ENCODE assay signal across 8 cellular contexts in genomic region chr1:8182034-8182761, GRCh38.
DNase-seq lines count a peak whose midpoint lies in the region; ATAC-seq, FAIRE-seq and TF ChIP-seq lines count a peak whose summit lies in the region.

No MANE protein-coding gene starts in this region.

- RAD21 ChIA-PET in GM12878 (lab: Charles Lee; ENCODE audit: unreplicated experiment) = interaction anchor here (1.4 kb wide), 1 partner anchor 12 kb away, joined by 3 read pairs; no protein-coding TSS in a partner anchor

- SMC1A ChIA-PET in GM12878 (lab: Charles Lee; ENCODE audit: uncharacterized antibody, unreplicated experiment) = interaction anchor here (0.7 kb wide), 1 partner anchor 11 kb away, joined by 3 read pairs; no protein-coding TSS in a partner anchor

- H3K79me2 ChIP-seq in GM12878 (ENCODE audit: control insufficient read depth, insufficient read depth, low read length) = no peaks in the 10 kb centered on the region

- no peak for TF ChIP-seq EP300 in GM12878 (IDR thresholded peaks at IDR 0.05; ENCODE audit: borderline replicate concordance in 1 of 2, control insufficient read depth in 1 of 2, low read depth in 2 of 2, low read length in 2 of 2)

- DNase-seq in GM12878 (ENCODE audit: low read depth, low spot score) (peak; percentile 87), pancreas (peak in 4 of 6 donors; percentile 77 to 86 (median 84)), T-helper 9 cell (no peak), NCI-H146 (lab: John Stamatoyannopoulos, UW) (no peak)

- intact Hi-C loops in GM12878 (cut with micrococcal nuclease; ENCODE audit: unreplicated experiment) (no loop called here), pancreas (cut with DNase I) (no loop called here)

- H3K27me3 ChIP-seq in GM12878 (replicated peaks in 1 of 2; ENCODE audit: control insufficient read depth in 2 of 2, insufficient read depth in 2 of 2, low read length in 1 of 2) (no peaks in the 10 kb centered on the region), pancreas (no peaks in the 10 kb centered on the region)

- ATAC-seq in GM18498 (IDR thresholded peaks at IDR 0.05; ENCODE audit: unreplicated experiment) = peak; percentile 79
- peak; percentile 82 for ATAC-seq in HG03432 (IDR thresholded peaks at IDR 0.05; ENCODE audit: unreplicated experiment)
- peak; percentile 87 for ATAC-seq in GM12878
- ATAC-seq in pancreas = peak; percentile 96 to 99 (median 96)
- no peak for ATAC-seq in GM19467 (IDR thresholded peaks at IDR 0.05; ENCODE audit: unreplicated experiment)
- no peak for ATAC-seq in GM21619 (IDR thresholded peaks at IDR 0.05; ENCODE audit: unreplicated experiment)

- CTCF ChIA-PET in GM12878 (lab: Yijun Ruan, JAX) = no interaction called here

- WGBS in GM12878 (ENCODE audit: insufficient coverage, insufficient replicate concordance, low lambda C conversion rate, missing lambda C conversion rate) = 23% methylated on average over 12 of the region's 12 CpGs
- whole genome bisulfite sequencing in pancreas, 2 donors = 19 to 21% methylated on average over 12 of the region's 12 CpGs

- no peaks in the 10 kb centered on the region for H3K36me3 ChIP-seq in GM12878 (ENCODE audit: control insufficient read depth in 2 of 2, insufficient read depth in 2 of 2, low read length in 1 of 2)
- no peaks in the 10 kb centered on the region for H3K36me3 ChIP-seq in pancreas

- peak overlapping the region; percentile 60 for H3K9ac ChIP-seq in GM12878 (ENCODE audit: control insufficient read depth, insufficient read depth, low read length)

- no peak for TF ChIP-seq CTCF in GM12878 (IDR thresholded peaks at IDR 0.05 in 2 of 3, conservative IDR thresholded peaks at IDR 0.05 in 1 of 3; ENCODE audit: control insufficient read depth in 2 of 3, extremely low read depth in 1 of 3, insufficient read depth in 1 of 3, low read depth in 3 of 3, low read length in 3 of 3)
- no peak for TF ChIP-seq CTCF in pancreas (IDR thresholded peaks at IDR 0.05)

- H3K4me1 ChIP-seq in GM12878 (ENCODE audit: control insufficient read depth, insufficient read depth, low read length) (peaks cover 15% of the 10 kb centered on the region), pancreas (peaks cover 13 to 25% (median 24%) of the 10 kb centered on the region in 3 donors)

- POLR2A ChIA-PET in GM12878 (lab: Charles Lee) = interaction anchor here (0.6 kb wide), 1 partner anchor 15 kb away, joined by 3 read pairs; no protein-coding TSS in a partner anchor

- no peaks in the 10 kb centered on the region for H4K20me1 ChIP-seq in GM12878 (ENCODE audit: control insufficient read depth, insufficient read depth)

- FAIRE-seq in GM12878 (lab: Jason Lieb, UNC) (peak; percentile 90), pancreas (lab: Jason Lieb, UNC) (no peak)

- no peak for TF ChIP-seq RAD21 in GM12878 (IDR thresholded peaks at IDR 0.05; ENCODE audit: insufficient read depth, low read depth, low read length)

- H3K9me3 ChIP-seq in GM12878 (replicated peaks; ENCODE audit: control insufficient read depth, insufficient read depth, low read length) (peaks cover 5% of the 10 kb centered on the region; the same call in 2 of the 3 replicates), pancreas (no peaks in the 10 kb centered on the region)

- H3K4me3 ChIP-seq in GM12878 (no peak overlapping the region), pancreas (peak overlapping the region in 1 of 4 donors; percentile 8)

- H3K27ac ChIP-seq in GM12878 (ENCODE audit: control insufficient read depth, insufficient read depth) (peak overlapping the region; percentile 91), pancreas (peak overlapping the region; percentile 75 to 87 (median 82))

- no peak for TF ChIP-seq POLR2A in GM12878 (IDR thresholded peaks at IDR 0.05; ENCODE audit: low read depth, low read length)

- BruUV-seq in GM12878 (replicated peaks; lab: Mats Ljungman, UMichigan) = no TSS peak

- in situ Hi-C loops in GM12878 (cut with MboI) = no loop called here

- peak overlapping the region; percentile 24; the same call in 1 of the 2 replicates for H2AFZ ChIP-seq in GM12878 (ENCODE audit: control insufficient read depth, low read depth, low read length)

- H3K4me2 ChIP-seq in GM12878 (ENCODE audit: control insufficient read depth, insufficient read depth) = peak overlapping the region; percentile 54

TF ChIP-seq in GM12878, 131 proteins besides CTCF, POLR2A, EP300 and RAD21 (continues in another document):
- no peak for TF ChIP-seq NR2C1 (IDR thresholded peaks at IDR 0.05)
- no peak for TF ChIP-seq SUPT20H (IDR thresholded peaks at IDR 0.05; ENCODE audit: borderline replicate concordance, control insufficient read depth, low read depth, low read length)
- no peak for TF ChIP-seq FOS (IDR thresholded peaks at IDR 0.05; ENCODE audit: borderline replicate concordance, extremely low read depth, insufficient read length)
- TF ChIP-seq KDM1A (IDR thresholded peaks at IDR 0.05; ENCODE audit: borderline replicate concordance) = no peak
- no peak for TF ChIP-seq YBX1 (IDR thresholded peaks at IDR 0.05)
- TF ChIP-seq PKNOX1 (IDR thresholded peaks at IDR 0.05) = 0 out of 2 replicates have a peak, but pooled peaks have one; percentile 26
- TF ChIP-seq ZSCAN29 (IDR thresholded peaks at IDR 0.05) = no peak
- no peak for TF ChIP-seq PRDM15 (CRISPR knock-in tag; IDR thresholded peaks at IDR 0.05)
- no peak for TF ChIP-seq ATF3 (IDR thresholded peaks at IDR 0.05; ENCODE audit: borderline replicate concordance, extremely low read depth, low read depth, low read length)
- TF ChIP-seq RELB (IDR thresholded peaks at IDR 0.05; ENCODE audit: low read depth) = no peak
- TF ChIP-seq PAX5 (IDR thresholded peaks at IDR 0.05; ENCODE audit: borderline replicate concordance, low read depth, low read length) = 0 out of 2 replicates have a peak, but pooled peaks have one; percentile 12
- TF ChIP-seq WRNIP1 (IDR thresholded peaks at IDR 0.05; ENCODE audit: borderline replicate concordance, low read depth, low read length) = no peak
- TF ChIP-seq NBN (IDR thresholded peaks at IDR 0.05) = no peak
- no peak for TF ChIP-seq SMAD1 (IDR thresholded peaks at IDR 0.05; ENCODE audit: low read depth, partially characterized antibody)
- no peak for TF ChIP-seq ZNF622 (IDR thresholded peaks at IDR 0.05)
- TF ChIP-seq CBX5 (IDR thresholded peaks at IDR 0.05; ENCODE audit: low read depth) = no peak

Comparison
In these comparisons a context has a peak if more than half of its experiments do, and no peak if none do; other contexts are left out.
1. ATAC-seq: peak in GM18498 (single experiment), HG03432 (single experiment), GM12878 (single experiment) and pancreas (4 of 4); none in GM19467 (single experiment) and GM21619 (single experiment).
2. DNase-seq: peak in GM12878 (single experiment) and pancreas (4 of 6); none in T-helper 9 cell (single experiment) and NCI-H146 (single experiment).